18 cellular contexts compared by ENCODE assay signal in genomic region chr10:29748109-29748650, GRCh38.
DNase-seq lines count a peak whose midpoint lies in the region; ATAC-seq, FAIRE-seq and TF ChIP-seq lines count a peak whose summit lies in the region.
"Had no signal": no experiment of that assay in that cellular context is flagged by ENCODE, and none has a peak within 500 bp of the region (broad histone marks: within the 10 kb centered on the region; RNA-seq: fewer than 3 reads in every experiment).

No MANE protein-coding gene starts in this region.

- H3K27me3 ChIP-seq in keratinocyte (ENCODE audit: control insufficient read depth, extremely low read depth, insufficient read depth, low read length) = no peaks in the 10 kb centered on the region
- H3K27me3 ChIP-seq: BLaER1 had no signal

- peak; percentile 18 for DNase-seq in NCI-H748 (lab: John Stamatoyannopoulos, UW; ENCODE audit: unreplicated experiment)
- DNase-seq in NCI-H748 treated with DMSO at 0.1 percent for 48 hours (lab: John Stamatoyannopoulos, UW) = no peak
- DNase-seq in amniotic epithelial cell (ENCODE audit: low read depth) = peak; percentile 38
- no peak for DNase-seq in keratinocyte (ENCODE audit: low read depth, low spot score)
- DNase-seq in type B pancreatic cell (ENCODE audit: extremely low spot score, unreplicated experiment) = no peak
- no peak for DNase-seq in NCI-H146 treated with DMSO at 0.1 percent for 48 hours (lab: John Stamatoyannopoulos, UW; ENCODE audit: unreplicated experiment)
- DNase-seq in D721Med (ENCODE audit: insufficient read length, low spot score) = no peak
- DNase-seq: 8988T; AML-193; CD8-positive, alpha-beta memory T cell; DMS53 had no signal

- H3K27ac Mint-ChIP-seq in type B pancreatic cell = peak overlapping the region; percentile 7

- H3K4me1 Mint-ChIP-seq in type B pancreatic cell (ENCODE audit: unreplicated experiment) = peaks cover 17% of the 10 kb centered on the region
- H3K4me1 Mint-ChIP-seq: CD8-positive, alpha-beta memory T cell had no signal

- ATAC-seq in GM21381 (IDR thresholded peaks at IDR 0.05; ENCODE audit: unreplicated experiment) = no peak
- ATAC-seq: GM12878 had no signal

- peaks cover 5% of the 10 kb centered on the region for H3K36me3 Mint-ChIP-seq in type B pancreatic cell
- H3K36me3 Mint-ChIP-seq: CD8-positive, alpha-beta memory T cell had no signal

- no peaks in the 10 kb centered on the region for H3K27me3 Mint-ChIP-seq in type B pancreatic cell

- H3K9ac ChIP-seq in keratinocyte (ENCODE audit: control insufficient read depth, extremely low read depth, insufficient read depth, low read length) = no peak overlapping the region
- H3K9ac ChIP-seq: BLaER1 had no signal

- H3K36me3 ChIP-seq in keratinocyte (ENCODE audit: control insufficient read depth in 2 of 2, extremely low read depth in 1 of 2, insufficient read depth in 2 of 2, low read length in 2 of 2) = no peaks in the 10 kb centered on the region
- H3K36me3 ChIP-seq: BLaER1, HAP-1 had no signal

- no peak overlapping the region for H2AFZ ChIP-seq in keratinocyte (ENCODE audit: control insufficient read depth, low read length)

- no peaks in the 10 kb centered on the region for H4K20me1 ChIP-seq in keratinocyte (ENCODE audit: control insufficient read depth, extremely low read depth, insufficient read depth, low read length)
- H4K20me1 ChIP-seq: BLaER1 had no signal

- H3K4me3 Mint-ChIP-seq in type B pancreatic cell = peak overlapping the region; percentile 50
- H3K4me3 Mint-ChIP-seq: CD8-positive, alpha-beta memory T cell had no signal

- H3K4me1 ChIP-seq in keratinocyte (ENCODE audit: control insufficient read depth, extremely low read depth, insufficient read depth, low read length) = no peaks in the 10 kb centered on the region
- H3K4me1 ChIP-seq: BLaER1, Caco-2, HAP-1 had no signal

- no peak overlapping the region for H3K4me2 ChIP-seq in keratinocyte (ENCODE audit: control insufficient read depth, extremely low read depth, insufficient read depth, low read depth, low read length)
- H3K4me2 ChIP-seq: BLaER1 had no signal

- TF ChIP-seq CTCF in keratinocyte (optimal IDR thresholded peaks at IDR 0.05 in 1 of 3, IDR thresholded peaks at IDR 0.05 in 1 of 3, conservative IDR thresholded peaks at IDR 0.05 in 1 of 3; ENCODE audit: extremely low read depth in 1 of 3, insufficient read depth in 2 of 3, low read length in 3 of 3) = no peak
- TF ChIP-seq CTCF in type B pancreatic cell (conservative IDR thresholded peaks at IDR 0.05) = no peak
- no peak for TF ChIP-seq CTCF in D721Med (IDR thresholded peaks at IDR 0.05; ENCODE audit: insufficient read depth, missing control alignments)

- H3K9me3 ChIP-seq in keratinocyte (ENCODE audit: control insufficient read depth, low read depth, low read length) = no peaks in the 10 kb centered on the region
- H3K9me3 ChIP-seq: BLaER1, Caco-2, HAP-1 had no signal

- H3K9me1 ChIP-seq in keratinocyte (ENCODE audit: control insufficient read depth, extremely low read depth, insufficient read depth, low read length) = no peaks in the 10 kb centered on the region

- H3K9me3 Mint-ChIP-seq in type B pancreatic cell = peaks cover 5% of the 10 kb centered on the region
- H3K9me3 Mint-ChIP-seq: CD8-positive, alpha-beta memory T cell had no signal

- dilution Hi-C loops in keratinocyte (cut with MboI; ENCODE audit: extremely low pct_ligation_motif_present, low sequenced_read_pairs) = no loop called here

- H3K4me3 ChIP-seq in keratinocyte (ENCODE audit: control insufficient read depth in 2 of 3, extremely low read depth in 1 of 3, insufficient read depth in 2 of 3, low read depth in 1 of 3, low read length in 3 of 3) = no peak overlapping the region
- H3K4me3 ChIP-seq: BLaER1, GM12878, HAP-1 had no signal

- H3K27ac ChIP-seq in keratinocyte (ENCODE audit: control insufficient read depth, insufficient read depth, low read length) = no peak overlapping the region
- H3K27ac ChIP-seq: BLaER1 had no signal

- no peaks in the 10 kb centered on the region for H3K79me2 ChIP-seq in keratinocyte (ENCODE audit: control insufficient read depth, insufficient read depth, low read length)

- peak; percentile 5 for FAIRE-seq in keratinocyte (lab: Jason Lieb, UNC)
- FAIRE-seq in D721Med (lab: Jason Lieb, UNC) = no peak
- FAIRE-seq: GM12878, GM18507, H1 had no signal

Comparison
In these comparisons a context has a peak if more than half of its experiments do, and no peak if none do; other contexts are left out.
1. DNase-seq: peak in NCI-H748 (single experiment) and amniotic epithelial cell (single experiment); none in NCI-H748 treated with DMSO at 0.1 percent for 48 hours (single experiment), keratinocyte (single experiment), type B pancreatic cell (single experiment), NCI-H146 treated with DMSO at 0.1 percent for 48 hours (single experiment) and D721Med (single experiment).